In genomic region chr12:57429473-57430116, GRCh38 we compare ENCODE assay signal across 6 cellular contexts. TPM values are rescaled to one million over a fixed set of nuclear protein-coding genes. Genes with fewer than 3 reads are reported as not detected.
DNase-seq lines count a peak whose midpoint lies in the region; ATAC-seq and TF ChIP-seq lines count a peak whose summit lies in the region.

No MANE protein-coding gene starts in this region.

- peak overlapping the region; percentile 98 for H3K4me3 Mint-ChIP-seq in CD8-positive, alpha-beta T cell

- no peak for TF ChIP-seq EP300 in SK-N-SH (IDR thresholded peaks at IDR 0.05; ENCODE audit: borderline replicate concordance in 1 of 2, low read depth in 1 of 2, low read length in 1 of 2)

- no peaks in the 10 kb centered on the region for H3K36me3 ChIP-seq in CD8-positive, alpha-beta T cell (ENCODE audit: insufficient read depth, low read length)
- H3K36me3 ChIP-seq in SK-N-SH (replicated peaks in 1 of 2; ENCODE audit: control insufficient read depth in 1 of 2, insufficient read depth in 2 of 2, low read length in 1 of 2) (peaks cover 0 to 2% of the 10 kb centered on the region in 2 experiments), kidney epithelial cell (ENCODE audit: control insufficient read depth, insufficient read depth, low read length) (no peaks in the 10 kb centered on the region)

- H3K27ac Mint-ChIP-seq in CD8-positive, alpha-beta T cell: peak overlapping the region; percentile 100

- DNase-seq in CD8-positive, alpha-beta T cell: no peak
- DNase-seq in SK-N-SH (no peak), kidney epithelial cell (ENCODE audit: low read depth) (no peak), NCI-H1436 (lab: John Stamatoyannopoulos, UW) (no peak), putamen (ENCODE audit: low spot score) (no peak)
- no peak for DNase-seq in stimulated activated CD4-positive, alpha-beta T cell treated with anti-CD3 and anti-CD28 coated beads, Interleukin-4, amount 100 ng/mL, for 4 hours

- H3K9me3 ChIP-seq in CD8-positive, alpha-beta T cell (ENCODE audit: low read length): no peaks in the 10 kb centered on the region
- no peaks in the 10 kb centered on the region for H3K9me3 ChIP-seq in SK-N-SH

- peak overlapping the region; percentile 42; the same call in 1 of the 2 replicates for H2AFZ ChIP-seq in SK-N-SH (ENCODE audit: low read depth)

- POLR2A ChIA-PET in CD8-positive, alpha-beta T cell (lab: Charles Lee): interaction anchor here (0.8 to 1.3 kb wide), 2 partner anchors 29 to 50 kb away, joined by 3 to 6 read pairs; partner anchors contain the start of genes ARHGAP9 and GLI1
- POLR2A ChIA-PET in SK-N-SH (lab: Yijun Ruan, JAX): interaction anchor here (0.6 to 1.2 kb wide), 5 partner anchors 11 to 158 kb away, joined by 3 to 5 read pairs (median 3); no protein-coding TSS in a partner anchor

- H3K4me1 Mint-ChIP-seq in CD8-positive, alpha-beta T cell (ENCODE audit: low read depth): peaks cover 41% of the 10 kb centered on the region

- H3K36me3 Mint-ChIP-seq in CD8-positive, alpha-beta T cell: peaks cover 18% of the 10 kb centered on the region

- peaks cover 9% of the 10 kb centered on the region for H3F3A ChIP-seq in SK-N-SH (replicated peaks; ENCODE audit: insufficient read depth)

- H3K27me3 Mint-ChIP-seq in CD8-positive, alpha-beta T cell (ENCODE audit: low read depth): no peaks in the 10 kb centered on the region

- H4K20me1 ChIP-seq in SK-N-SH (ENCODE audit: insufficient read depth): no peaks in the 10 kb centered on the region

- H3K4me3 ChIP-seq in CD8-positive, alpha-beta T cell (ENCODE audit: low read depth, low read length): peak overlapping the region; percentile 34
- peak overlapping the region; percentile 56 to 67 for H3K4me3 ChIP-seq in SK-N-SH (ENCODE audit: low read depth in 2 of 2, low read length in 1 of 2)
- H3K4me3 ChIP-seq in kidney epithelial cell (ENCODE audit: low read depth, low read length): peak overlapping the region; percentile 63

- TF ChIP-seq CTCF in CD8-positive, alpha-beta T cell (IDR thresholded peaks at IDR 0.05): no peak
- TF ChIP-seq CTCF in SK-N-SH (IDR thresholded peaks at IDR 0.05) (no peak), kidney epithelial cell (IDR thresholded peaks at IDR 0.05; ENCODE audit: insufficient read depth, low read length, poor library complexity, severe bottlenecking) (no peak)

- WGBS in SK-N-SH (ENCODE audit: low lambda C conversion rate): 43% methylated on average over 9 of the region's 9 CpGs

- peak overlapping the region; percentile 87 for H3K27ac ChIP-seq in CD8-positive, alpha-beta T cell (ENCODE audit: low read depth, low read length)
- H3K27ac ChIP-seq in SK-N-SH (ENCODE audit: low read depth in 2 of 2, low read length in 1 of 2): peak overlapping the region; percentile 75 to 84

- H3K79me2 ChIP-seq in SK-N-SH (ENCODE audit: insufficient read depth): peaks cover 52% of the 10 kb centered on the region

- H3K9ac ChIP-seq in SK-N-SH: peak overlapping the region; percentile 82

- H3K27me3 ChIP-seq in CD8-positive, alpha-beta T cell (ENCODE audit: insufficient read depth, low read length): no peaks in the 10 kb centered on the region
- H3K27me3 ChIP-seq in SK-N-SH (ENCODE audit: insufficient read depth): no peaks in the 10 kb centered on the region
- H3K27me3 ChIP-seq in kidney epithelial cell (ENCODE audit: control insufficient read depth, insufficient read depth, low read length): no peaks in the 10 kb centered on the region

- no peak for ATAC-seq in CD8-positive, alpha-beta T cell

- peaks cover 19% of the 10 kb centered on the region for H3K4me1 ChIP-seq in CD8-positive, alpha-beta T cell (ENCODE audit: insufficient read depth, low read length)
- H3K4me1 ChIP-seq in SK-N-SH (ENCODE audit: control insufficient read depth in 1 of 2, insufficient read depth in 2 of 2, low read depth in 1 of 2, low read length in 1 of 2): peaks cover 0 to 3% of the 10 kb centered on the region in 2 experiments; a peak in 1 of 4 replicates

- CTCF ChIA-PET in CD8-positive, alpha-beta T cell (lab: Charles Lee): interaction anchor here (1.0 to 1.5 kb wide), 3 partner anchors 29 to 72 kb away, joined by 3 to 10 read pairs (median 4); partner anchors contain the start of gene GLI1
- CTCF ChIA-PET in SK-N-SH (lab: Yijun Ruan, JAX): interaction anchor here (0.6 to 2.1 kb wide), 13 partner anchors 9 to 216 kb away, joined by 3 to 10 read pairs (median 4); partner anchors contain the start of genes GLI1 and INHBE

- TF ChIP-seq RAD21 in SK-N-SH (IDR thresholded peaks at IDR 0.05; ENCODE audit: low read length): no peak

- H3K4me2 ChIP-seq in SK-N-SH: peak overlapping the region; percentile 78

- H3K9me2 ChIP-seq in SK-N-SH: no peaks in the 10 kb centered on the region

- intact Hi-C loops in CD8-positive, alpha-beta T cell (cut with DNase I, micrococcal nuclease): loop anchor here (2.0 to 5.0 kb wide), 3 partner anchors 49 to 317 kb away; partner anchors contain the start of genes ARHGAP9 (in 1 of the 2), MBD6 (in 1 of the 2) and STAT6 (in 1 of the 2)

- H3K9me3 Mint-ChIP-seq in CD8-positive, alpha-beta T cell: no peaks in the 10 kb centered on the region

TF ChIP-seq in SK-N-SH, 30 proteins besides CTCF, POLR2A, EP300 and RAD21 (continues in another document):
- TF ChIP-seq ZBTB33 (IDR thresholded peaks at IDR 0.05; ENCODE audit: borderline replicate concordance, low read depth): no peak
- no peak for TF ChIP-seq YY1 (IDR thresholded peaks at IDR 0.05; ENCODE audit: low read depth)
- TF ChIP-seq SIN3A (IDR thresholded peaks at IDR 0.05; ENCODE audit: borderline replicate concordance, low read depth, low read length): 0 out of 2 replicates have a peak, but pooled peaks have one; percentile 61
- TF ChIP-seq IRF3 (IDR thresholded peaks at IDR 0.05; ENCODE audit: low read depth, low read length): no peak

RNA-seq across cellular contexts. Expression of gene R3HDM2, which starts 1.2 kb away (rescaled TPM):
- total RNA-seq in CD8-positive, alpha-beta T cell: 100 to 1,000 TPM in 1 of 2 experiments, 10 to 100 TPM in 1; 93.2 to 103 TPM
- polyA plus RNA-seq in SK-N-SH (2012; rRNA removed): 16.3 and 23.1 TPM in 2 replicates
- polyA plus RNA-seq in SK-N-SH (2012; cell fraction: cytosol; rRNA removed): 13.0 and 15.7 TPM in 2 replicates
- 34.5 and 38.7 TPM in 2 replicates for polyA plus RNA-seq in SK-N-SH (2012; cell fraction: nucleus; rRNA removed)
- total RNA-seq in kidney epithelial cell: 17.9 and 18.5 TPM in 2 replicates

RNA-seq across cellular contexts. Expression of gene INHBC, which starts 5.0 kb away (rescaled TPM):
- under 1 TPM; 0.17 to 0.24 TPM for total RNA-seq in CD8-positive, alpha-beta T cell
- polyA plus RNA-seq in SK-N-SH (2012; rRNA removed): 0.08 and 0.10 TPM in 2 replicates
- polyA plus RNA-seq in SK-N-SH (2012; cell fraction: cytosol; rRNA removed): 0.04 and 0.05 TPM in 2 replicates
- 0.02 TPM in 1 of 2 replicates, not detected in the other for polyA plus RNA-seq in SK-N-SH (2012; cell fraction: nucleus; rRNA removed)
- total RNA-seq in kidney epithelial cell: not detected in 2 replicates

RNA-seq across cellular contexts. Expression of gene INHBE, which starts 25.5 kb away (rescaled TPM):
- total RNA-seq in CD8-positive, alpha-beta T cell: not detected
- 0.03 and 0.08 TPM in 2 replicates for polyA plus RNA-seq in SK-N-SH (2012; rRNA removed)
- polyA plus RNA-seq in SK-N-SH (2012; cell fraction: cytosol; rRNA removed): 0.01 and 0.07 TPM in 2 replicates
- 0.13 and 0.58 TPM in 2 replicates for polyA plus RNA-seq in SK-N-SH (2012; cell fraction: nucleus; rRNA removed)
- total RNA-seq in kidney epithelial cell: 4.4 and 8.7 TPM in 2 replicates

RNA-seq across cellular contexts. Expression of gene GLI1, which starts 30.0 kb away (rescaled TPM):
- 1 to 10 TPM in 1 of 2 experiments, under 1 TPM in 1; 0.67 to 1.2 TPM for total RNA-seq in CD8-positive, alpha-beta T cell
- 0.67 and 0.90 TPM in 2 replicates for polyA plus RNA-seq in SK-N-SH (2012; rRNA removed)
- 0.26 and 0.33 TPM in 2 replicates for polyA plus RNA-seq in SK-N-SH (2012; cell fraction: cytosol; rRNA removed)
- 2.6 and 2.8 TPM in 2 replicates for polyA plus RNA-seq in SK-N-SH (2012; cell fraction: nucleus; rRNA removed)
- 1.6 TPM in 2 replicates for total RNA-seq in kidney epithelial cell

RNA-seq across cellular contexts. Expression of gene ARHGAP9, which starts 50.1 kb away (rescaled TPM):
- total RNA-seq in CD8-positive, alpha-beta T cell: 100 to 1,000 TPM; 367 to 377 TPM
- polyA plus RNA-seq in SK-N-SH (2012; rRNA removed): 0.66 and 1.0 TPM in 2 replicates
- 0.14 and 0.50 TPM in 2 replicates for polyA plus RNA-seq in SK-N-SH (2012; cell fraction: cytosol; rRNA removed)
- polyA plus RNA-seq in SK-N-SH (2012; cell fraction: nucleus; rRNA removed): 2.3 and 4.5 TPM in 2 replicates
- 1.1 and 2.9 TPM in 2 replicates for total RNA-seq in kidney epithelial cell
